Comparison of ENCODE assay signal across 8 cellular contexts in genomic region chr2:68387408-68388350, GRCh38. TPM values are rescaled to one million over a fixed set of nuclear protein-coding genes. Genes with fewer than 3 reads are reported as not detected.
DNase-seq lines count a peak whose midpoint lies in the region; ATAC-seq and TF ChIP-seq lines count a peak whose summit lies in the region.

No MANE protein-coding gene starts in this region.

- H3K4me1 ChIP-seq in colonic mucosa = no peaks in the 10 kb centered on the region

- no peaks in the 10 kb centered on the region for H3K9me3 ChIP-seq in CD4-positive, alpha-beta T cell (ENCODE audit: control insufficient read depth, low read length)
- no peaks in the 10 kb centered on the region for H3K9me3 ChIP-seq in colonic mucosa

- peaks cover 22% of the 10 kb centered on the region for H3K4me1 Mint-ChIP-seq in CD4-positive, alpha-beta T cell (ENCODE audit: low read depth)
- peaks cover 50% of the 10 kb centered on the region for H3K4me1 Mint-ChIP-seq in activated naive CD8-positive, alpha-beta T cell treated with anti-CD3 and anti-CD28 coated beads for 36 hours
- H3K4me1 Mint-ChIP-seq in endothelial cell (ENCODE audit: unreplicated experiment) = no peaks in the 10 kb centered on the region

- H3K36me3 ChIP-seq in colonic mucosa = no peaks in the 10 kb centered on the region

- no peak overlapping the region for H3K4me3 Mint-ChIP-seq in CD4-positive, alpha-beta T cell
- peak overlapping the region; percentile 62 for H3K4me3 Mint-ChIP-seq in activated naive CD8-positive, alpha-beta T cell treated with anti-CD3 and anti-CD28 coated beads for 36 hours
- H3K4me3 Mint-ChIP-seq in endothelial cell (ENCODE audit: unreplicated experiment) = no peak overlapping the region

- no peaks in the 10 kb centered on the region for H3K27me3 ChIP-seq in CD4-positive, alpha-beta T cell (ENCODE audit: control insufficient read depth, insufficient read depth, low read length)
- H3K27me3 ChIP-seq in colonic mucosa = no peaks in the 10 kb centered on the region

- intact Hi-C loops in CD4-positive, alpha-beta T cell (cut with DNase I, micrococcal nuclease) = no loop called here
- intact Hi-C loops in colonic mucosa (cut with DNase I) = no loop called here

- CTCF ChIA-PET in CD4-positive, alpha-beta T cell (lab: Charles Lee) = no interaction called here
- CTCF ChIA-PET in RWPE1 (lab: Yijun Ruan, JAX) = interaction anchor here (0.5 kb wide), 1 partner anchor 164 kb away, joined by 4 read pairs; no protein-coding TSS in a partner anchor

- POLR2A ChIA-PET in CD4-positive, alpha-beta T cell (lab: Charles Lee) = no interaction called here
- POLR2A ChIA-PET in RWPE1 (lab: Yijun Ruan, JAX; ENCODE audit: low non-redundant PET) = no interaction called here

- no peak overlapping the region for H3K9ac ChIP-seq in colonic mucosa (ENCODE audit: low read depth in 2 of 2, low read length in 2 of 2)

- no peaks in the 10 kb centered on the region for H3K9me3 Mint-ChIP-seq in CD4-positive, alpha-beta T cell
- peaks cover 5% of the 10 kb centered on the region for H3K9me3 Mint-ChIP-seq in activated naive CD8-positive, alpha-beta T cell treated with anti-CD3 and anti-CD28 coated beads for 36 hours
- no peaks in the 10 kb centered on the region for H3K9me3 Mint-ChIP-seq in endothelial cell (ENCODE audit: unreplicated experiment)

- no peak for DNase-seq in CD4-positive, alpha-beta T cell
- peak; percentile 35 for DNase-seq in activated naive CD8-positive, alpha-beta T cell treated with anti-CD3 and anti-CD28 coated beads for 36 hours
- DNase-seq in colonic mucosa (no peak), RWPE1 (ENCODE audit: low spot score) (no peak), endothelial cell (ENCODE audit: low spot score) (no peak)
- DNase-seq in activated CD8-positive, alpha-beta memory T cell treated with anti-CD3 and anti-CD28 coated beads, Interleukin-2, amount 50 U/mL, for 4 hours = no peak

- ATAC-seq in CD4-positive, alpha-beta T cell (ENCODE audit: poor library complexity) = peak; percentile 48
- ATAC-seq in GM19397 (IDR thresholded peaks at IDR 0.05; ENCODE audit: unreplicated experiment) (peak; percentile 49), HG03460 (IDR thresholded peaks at IDR 0.05; ENCODE audit: unreplicated experiment) (peak; percentile 49)

- no peaks in the 10 kb centered on the region for H3K36me3 Mint-ChIP-seq in CD4-positive, alpha-beta T cell (ENCODE audit: low read depth)
- H3K36me3 Mint-ChIP-seq in activated naive CD8-positive, alpha-beta T cell treated with anti-CD3 and anti-CD28 coated beads for 36 hours = peaks cover 2% of the 10 kb centered on the region
- H3K36me3 Mint-ChIP-seq in endothelial cell (ENCODE audit: low read depth, unreplicated experiment) = no peaks in the 10 kb centered on the region

- no peak overlapping the region for H3K4me3 ChIP-seq in colonic mucosa

- H3K27ac ChIP-seq in CD4-positive, alpha-beta T cell (ENCODE audit: low read depth, low read length) = no peak overlapping the region
- H3K27ac ChIP-seq in colonic mucosa (no peak overlapping the region), RWPE1 (no peak overlapping the region)

- no peak for TF ChIP-seq CTCF in CD4-positive, alpha-beta T cell (IDR thresholded peaks at IDR 0.05)
- TF ChIP-seq CTCF in colonic mucosa (IDR thresholded peaks at IDR 0.05) (no peak), RWPE1 (conservative IDR thresholded peaks at IDR 0.05; ENCODE audit: low read depth) (no peak), endothelial cell (IDR thresholded peaks at IDR 0.05; ENCODE audit: unreplicated experiment) (no peak)

- no peaks in the 10 kb centered on the region for H3K27me3 Mint-ChIP-seq in CD4-positive, alpha-beta T cell
- H3K27me3 Mint-ChIP-seq in activated naive CD8-positive, alpha-beta T cell treated with anti-CD3 and anti-CD28 coated beads for 36 hours = no peaks in the 10 kb centered on the region
- peaks cover 1% of the 10 kb centered on the region for H3K27me3 Mint-ChIP-seq in endothelial cell (ENCODE audit: unreplicated experiment)

- peak overlapping the region; percentile 18 for H3K27ac Mint-ChIP-seq in CD4-positive, alpha-beta T cell
- peak overlapping the region; percentile 93 for H3K27ac Mint-ChIP-seq in activated naive CD8-positive, alpha-beta T cell treated with anti-CD3 and anti-CD28 coated beads for 36 hours
- no peak overlapping the region for H3K27ac Mint-ChIP-seq in endothelial cell (ENCODE audit: unreplicated experiment)

RNA-seq across cellular contexts. Expression of gene PLEK, which starts 22.6 kb away (rescaled TPM):
- 1 to 10 TPM; 5.3 to 6.3 TPM for total RNA-seq in CD4-positive, alpha-beta T cell
- total RNA-seq in activated naive CD8-positive, alpha-beta T cell treated with anti-CD3 and anti-CD28 coated beads for 36 hours = 1 to 10 TPM; 2.2 to 2.3 TPM
- total RNA-seq in colonic mucosa (1 to 10 TPM; 2.6 to 5.1 TPM), endothelial cell (ENCODE audit: unreplicated experiment) (not detected)
